ENCODE assay signal across 11 cellular contexts in genomic region chr2:126664639-126665038, GRCh38. TPM values are rescaled to one million over a fixed set of nuclear protein-coding genes. Genes with fewer than 3 reads are reported as not detected.
A peak's percentile ranks its signal among the peaks of the same experiment; 100 is the strongest.
DNase-seq lines count a peak whose midpoint lies in the region; ATAC-seq and TF ChIP-seq lines count a peak whose summit lies in the region.
"Had no signal": no experiment of that assay in that cellular context is flagged by ENCODE, and none has a peak within 500 bp of the region (broad histone marks: within the 10 kb centered on the region; RNA-seq: fewer than 3 reads in every experiment).

No MANE protein-coding gene starts in this region.

- H3K27me3 Mint-ChIP-seq in activated CD8-positive, alpha-beta T cell treated with anti-CD3 and anti-CD28 coated beads, Interleukin-2, amount 10 ng/mL, durations not matched to agents 7 days and 5 days (ENCODE audit: low read depth), result no peaks in the 10 kb centered on the region
- no peaks in the 10 kb centered on the region for H3K27me3 Mint-ChIP-seq in MCF 10A (ENCODE audit: insufficient read depth, unreplicated experiment)

- CTCF ChIA-PET in activated CD8-positive, alpha-beta T cell treated with anti-CD3 and anti-CD28 coated beads, Interleukin-2, amount 10 ng/mL, durations not matched to agents 7 days and 5 days (lab: Charles Lee), result interaction anchor here (0.8 to 3.5 kb wide), 7 partner anchors 14 to 138 kb away, joined by 3 to 16 read pairs (median 4); no protein-coding TSS in a partner anchor
- CTCF ChIA-PET in MCF 10A (lab: Yijun Ruan, JAX), result interaction anchor here (1.0 kb wide), 1 partner anchor 23 kb away, joined by 3 read pairs; no protein-coding TSS in a partner anchor

- peak overlapping the region; percentile 95 for H3K27ac Mint-ChIP-seq in activated CD8-positive, alpha-beta T cell treated with anti-CD3 and anti-CD28 coated beads, Interleukin-2, amount 10 ng/mL, durations not matched to agents 7 days and 5 days
- H3K27ac Mint-ChIP-seq in MCF 10A (ENCODE audit: low read depth, unreplicated experiment), result no peak overlapping the region

- H3K27ac ChIP-seq in right atrium auricular region, result peak overlapping the region; percentile 19 to 21

- H3K4me3 Mint-ChIP-seq in activated CD8-positive, alpha-beta T cell treated with anti-CD3 and anti-CD28 coated beads, Interleukin-2, amount 10 ng/mL, durations not matched to agents 7 days and 5 days, result peak overlapping the region; percentile 48
- H3K4me3 Mint-ChIP-seq in MCF 10A (ENCODE audit: unreplicated experiment), result no peak overlapping the region

- H3K4me3 ChIP-seq in right atrium auricular region, result no peak overlapping the region

- H3K4me1 ChIP-seq in right atrium auricular region, result peaks cover 0 to 74% of the 10 kb centered on the region in 2 donors

- H3K27me3 ChIP-seq in right atrium auricular region, result no peaks in the 10 kb centered on the region

- no peaks in the 10 kb centered on the region for H3K36me3 ChIP-seq in right atrium auricular region

- intact Hi-C loops in Right ventricle myocardium superior (cut with DNase I) (no loop called here), MCF 10A (cut with micrococcal nuclease) (no loop called here)

- no peaks in the 10 kb centered on the region for H3K9me3 ChIP-seq in right atrium auricular region

- DNase-seq in right atrium auricular region (ENCODE audit: low spot score) (no peak), Right ventricle myocardium superior (no peak), MCF 10A (ENCODE audit: unreplicated experiment) (no peak), hypothalamus (lab: John Stamatoyannopoulos, UW) (no peak), anterior cingulate cortex (lab: John Stamatoyannopoulos, UW) (no peak), omental fat pad (ENCODE audit: low spot score) (no peak)
- DNase-seq in activated CD8-positive, alpha-beta T cell treated with anti-CD3 and anti-CD28 coated beads, Interleukin-2, amount 10 ng/mL, durations not matched to agents 7 days and 5 days, result no peak
- DNase-seq: foreskin melanocyte, SIG-M5 had no signal

- ATAC-seq in Right ventricle myocardium superior (ENCODE audit: poor library complexity) (no peak), HG02943 (IDR thresholded peaks at IDR 0.05; ENCODE audit: low read depth, unreplicated experiment) (peak; percentile 40), omental fat pad (ENCODE audit: low FRiP score) (no peak)
- peak; percentile 24 for ATAC-seq in activated CD8-positive, alpha-beta T cell treated with anti-CD3 and anti-CD28 coated beads, Interleukin-2, amount 10 ng/mL, durations not matched to agents 7 days and 5 days

- TF ChIP-seq CTCF in right atrium auricular region (IDR thresholded peaks at IDR 0.05) (no peak), MCF 10A (IDR thresholded peaks at IDR 0.05; ENCODE audit: unreplicated experiment) (no peak), omental fat pad (IDR thresholded peaks at IDR 0.05) (no peak)

- POLR2A ChIA-PET in activated CD8-positive, alpha-beta T cell treated with anti-CD3 and anti-CD28 coated beads, Interleukin-2, amount 10 ng/mL, durations not matched to agents 7 days and 5 days (lab: Charles Lee), result interaction anchor here (0.8 to 1.5 kb wide), 4 partner anchors 21 to 112 kb away, joined by 3 to 5 read pairs (median 4); no protein-coding TSS in a partner anchor
- POLR2A ChIA-PET in MCF 10A (lab: Yijun Ruan, JAX), result no interaction called here

- H3K4me1 Mint-ChIP-seq in activated CD8-positive, alpha-beta T cell treated with anti-CD3 and anti-CD28 coated beads, Interleukin-2, amount 10 ng/mL, durations not matched to agents 7 days and 5 days (ENCODE audit: low read depth), result peaks cover 79% of the 10 kb centered on the region
- H3K4me1 Mint-ChIP-seq in MCF 10A (ENCODE audit: insufficient read depth, unreplicated experiment), result no peaks in the 10 kb centered on the region

- peaks cover 74% of the 10 kb centered on the region for H3K36me3 Mint-ChIP-seq in activated CD8-positive, alpha-beta T cell treated with anti-CD3 and anti-CD28 coated beads, Interleukin-2, amount 10 ng/mL, durations not matched to agents 7 days and 5 days (ENCODE audit: low read depth)
- no peaks in the 10 kb centered on the region for H3K36me3 Mint-ChIP-seq in MCF 10A (ENCODE audit: insufficient read depth, unreplicated experiment)

- BruUV-seq in MCF 10A (replicated peaks; lab: Mats Ljungman, UMichigan), result no TSS peak

- H3K9me3 Mint-ChIP-seq in activated CD8-positive, alpha-beta T cell treated with anti-CD3 and anti-CD28 coated beads, Interleukin-2, amount 10 ng/mL, durations not matched to agents 7 days and 5 days (ENCODE audit: insufficient read depth), result no peaks in the 10 kb centered on the region
- H3K9me3 Mint-ChIP-seq in MCF 10A (ENCODE audit: unreplicated experiment), result no peaks in the 10 kb centered on the region

RNA-seq across cellular contexts. Expression of gene GYPC, which starts 8.7 kb away (rescaled TPM):
- total RNA-seq in right atrium auricular region, result 10 to 100 TPM; 53.8 to 74.9 TPM
- 111 TPM for total RNA-seq in Right ventricle myocardium superior
- 100 to 1,000 TPM; 163 to 168 TPM for total RNA-seq in activated CD8-positive, alpha-beta T cell treated with anti-CD3 and anti-CD28 coated beads, Interleukin-2, amount 10 ng/mL, durations not matched to agents 7 days and 5 days
- not detected in 2 replicates for total RNA-seq in MCF 10A (2022)
- 100 to 1,000 TPM; 170 to 220 (median 171) TPM for total RNA-seq in omental fat pad
- total RNA-seq: HT1080 had no signal

Comparison
In these comparisons a context has a peak if more than half of its experiments do, and no peak if none do; other contexts are left out.
1. ATAC-seq: peak in HG02943 (single experiment) and activated CD8-positive, alpha-beta T cell treated with anti-CD3 and anti-CD28 coated beads, Interleukin-2, amount 10 ng/mL, durations not matched to agents 7 days and 5 days (single experiment); none in Right ventricle myocardium superior (single experiment) and omental fat pad (single experiment).
2. RNA of gene GYPC, which starts 8.7 kb away (total RNA-seq): 170 to 220 TPM in omental fat pad, 163 to 168 TPM in activated CD8-positive, alpha-beta T cell treated with anti-CD3 and anti-CD28 coated beads, Interleukin-2, amount 10 ng/mL, durations not matched to agents 7 days and 5 days, 111 TPM in Right ventricle myocardium superior (single experiment) and 53.8 to 74.9 TPM in right atrium auricular region; not detected in MCF 10A; every median in the first group is over 10 times any median in the second.